ENCODE assay signal across 1 cellular context in the genomic region with DNA sequence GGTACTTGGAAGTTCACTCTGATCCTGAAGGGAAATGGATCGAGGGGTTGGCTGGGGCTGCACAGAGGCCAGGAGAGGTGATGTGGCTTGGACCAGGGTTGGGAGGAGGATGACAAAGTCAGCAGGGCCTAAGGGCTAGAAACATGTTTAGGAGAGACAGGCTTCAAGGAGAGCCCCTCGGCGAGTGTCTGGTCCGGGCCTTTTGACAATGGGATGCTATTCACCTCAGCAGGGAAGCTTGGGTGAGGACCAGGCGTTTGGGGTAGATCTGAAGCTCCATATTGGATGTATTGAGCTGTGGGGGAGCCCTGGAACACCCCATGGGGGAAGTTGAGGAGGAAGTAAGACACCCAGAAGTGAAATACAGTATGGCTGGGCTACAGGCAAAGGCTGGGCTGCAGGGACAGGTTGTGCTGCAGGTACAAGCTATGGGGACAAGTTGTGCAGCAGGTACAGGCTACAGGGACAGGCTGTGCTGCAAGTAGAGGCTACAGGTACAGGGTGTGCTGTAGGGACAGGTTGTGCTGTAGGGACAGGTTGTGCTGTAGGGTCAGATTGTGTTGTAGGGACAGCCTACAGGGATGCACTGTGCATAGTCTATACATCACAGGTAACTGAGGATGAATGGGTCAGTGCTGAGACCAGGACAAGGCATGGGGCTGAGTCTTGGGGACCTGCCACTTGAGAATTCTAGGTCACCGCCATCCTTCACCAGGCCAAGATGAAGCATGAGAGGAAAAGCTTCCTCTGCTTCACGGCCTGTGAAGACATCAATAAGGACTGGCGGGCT.
TF ChIP-seq lines count a peak whose summit lies in the region.

No MANE protein-coding gene starts in this region.

TF ChIP-seq in K562, 482 proteins besides CTCF, POLR2A, EP300 and RAD21:
- no peak for TF ChIP-seq ZNF444 (CRISPR knock-in tag; IDR thresholded peaks at IDR 0.05)
- TF ChIP-seq KAT7 (CRISPR knock-in tag; IDR thresholded peaks at IDR 0.05; ENCODE audit: borderline replicate concordance), result no peak
- 0 out of 2 replicates have a peak, but pooled peaks have one; percentile 42 for TF ChIP-seq STAT6 (CRISPR knock-in tag; IDR thresholded peaks at IDR 0.05)
